ENCODE assay signal across 8 cellular contexts in genomic region chr21:36125513-36126121, GRCh38. TPM values are rescaled to one million over a fixed set of nuclear protein-coding genes. Genes with fewer than 3 reads are reported as not detected.
A peak's percentile ranks its signal among the peaks of the same experiment; 100 is the strongest.
DNase-seq lines count a peak whose midpoint lies in the region; ATAC-seq and FAIRE-seq lines count a peak whose summit lies in the region.

No MANE protein-coding gene starts in this region.

- DNase-seq in M059J (ENCODE audit: low read depth) (peak; percentile 57), SKM-1 treated with dmso at 0.1 percent for 144 hours (lab: John Stamatoyannopoulos, UW; ENCODE audit: unreplicated experiment) (peak; percentile 50), amniotic stem cell (lab: John Stamatoyannopoulos, UW) (peak; percentile 23), iPS-NIHi7 (ENCODE audit: extremely low spot score) (peak; percentile 45)
- DNase-seq in stimulated activated CD4-positive, alpha-beta T cell treated with anti-CD3 and anti-CD28 coated beads, Interleukin-15, amount 100 ng/mL, for 24 hours: peak; percentile 70

- ATAC-seq in GM19035 (IDR thresholded peaks at IDR 0.05; ENCODE audit: unreplicated experiment): no peak
- ATAC-seq in HG03439 (IDR thresholded peaks at IDR 0.05; ENCODE audit: unreplicated experiment): no peak

- peak; percentile 87 for FAIRE-seq in G401.6 (lab: Jason Lieb, UNC)

RNA-seq across cellular contexts. Expression of gene CBR3, which starts 9.3 kb away (rescaled TPM):
- total RNA-seq in M059J (2014; rRNA removed; shearing (Covaris generic)): 57.9 and 75.6 TPM in 2 replicates

RNA-seq across cellular contexts. Expression of gene DOP1B, which starts 31.0 kb away (rescaled TPM):
- 46.8 and 54.3 TPM in 2 replicates for total RNA-seq in M059J (2014; rRNA removed; shearing (Covaris generic))

RNA-seq across cellular contexts. Expression of gene CBR1, which starts 55.8 kb away (rescaled TPM):
- total RNA-seq in M059J (2014; rRNA removed; shearing (Covaris generic)): 314 and 339 TPM in 2 replicates
